In genomic region chr1:156368889-156369684, GRCh38 we compare ENCODE assay signal across 8 cellular contexts. TPM values are rescaled to one million over a fixed set of nuclear protein-coding genes. Genes with fewer than 3 reads are reported as not detected.
A peak's percentile ranks its signal among the peaks of the same experiment; 100 is the strongest.
DNase-seq lines count a peak whose midpoint lies in the region; ATAC-seq, FAIRE-seq and TF ChIP-seq lines count a peak whose summit lies in the region.

Gene RHBG (plus strand): TSS chr1:156369211. CDS start chr1:156369250, 39 bp downstream.

- no peak for TF ChIP-seq CTCF in body of pancreas (IDR thresholded peaks at IDR 0.05)
- no peak for TF ChIP-seq CTCF in kidney (IDR thresholded peaks at IDR 0.05; ENCODE audit: borderline replicate concordance, extremely low read depth, insufficient read depth)
- TF ChIP-seq CTCF in stomach (IDR thresholded peaks at IDR 0.05): no peak

- TF ChIP-seq EP300 in stomach (IDR thresholded peaks at IDR 0.05): no peak

- H3K36me3 ChIP-seq in body of pancreas (replicated peaks in 1 of 2; ENCODE audit: insufficient read depth in 1 of 2, low read depth in 2 of 2) (no peaks in the 10 kb centered on the region), kidney (ENCODE audit: control insufficient read depth in 1 of 2, insufficient read depth in 2 of 2, low read length in 2 of 2) (no peaks in the 10 kb centered on the region), stomach (no peaks in the 10 kb centered on the region)

- no peaks in the 10 kb centered on the region for H3K9me3 Mint-ChIP-seq in activated T-helper 1 cell treated with anti-CD3 and anti-CD28 coated beads, Interleukin-12 subunit alpha, Interleukin-12 subunit beta, Interleukin-2, Interleukin-4 antibody, amounts not matched to agents 30 ng/mL and 10 ng/mL and 1 ng/mL, durations not matched to agents 14 hours and 24 hours and 36 hours

- H3K27ac Mint-ChIP-seq in activated T-helper 1 cell treated with anti-CD3 and anti-CD28 coated beads, Interleukin-12 subunit alpha, Interleukin-12 subunit beta, Interleukin-2, Interleukin-4 antibody, amounts not matched to agents 30 ng/mL and 10 ng/mL and 1 ng/mL, durations not matched to agents 14 hours and 24 hours and 36 hours: no peak within 1 kb of the TSS

- H3K9ac ChIP-seq in kidney (ENCODE audit: low read length in 2 of 2): peak within 1 kb of the TSS; percentile 68 to 81

- H3K4me1 ChIP-seq in body of pancreas (peaks cover 38% of the 10 kb centered on the region), kidney (ENCODE audit: control insufficient read depth in 1 of 2, insufficient read depth in 1 of 2, low read depth in 1 of 2, low read length in 2 of 2) (peaks cover 13 to 15% of the 10 kb centered on the region in 2 donors), stomach (peaks cover 7 to 19% (median 14%) of the 10 kb centered on the region in 4 donors)

- 3 to 4% methylated on average over 23 to 43 of the region's 48 CpGs for WGBS in body of pancreas, 2 donors
- 5 to 10% (median 7%) methylated on average over 17 to 48 of the region's 48 CpGs for WGBS in stomach, 5 donors

- H3K27ac ChIP-seq in body of pancreas (peak within 1 kb of the TSS in 2 of 4 donors; percentile 1 to 32), kidney (ENCODE audit: low read depth in 2 of 2, low read length in 2 of 2) (peak within 1 kb of the TSS; percentile 74 to 88), stomach (peak within 1 kb of the TSS in 1 of 5 donors; percentile 45)

- no peak for FAIRE-seq in kidney (lab: Jason Lieb, UNC)

- no peaks in the 10 kb centered on the region for H3K27me3 ChIP-seq in body of pancreas
- H3K27me3 ChIP-seq in stomach: peaks cover 3 to 83% (median 15%) of the 10 kb centered on the region in 3 donors

- intact Hi-C loops in body of pancreas (cut with DNase I) (no loop called here), kidney (cut with DNase I) (no loop called here), stomach (cut with DNase I; ENCODE audit: low total_unique reads) (no loop called here)
- intact Hi-C loops in activated T-helper 1 cell treated with anti-CD3 and anti-CD28 coated beads, Interleukin-12 subunit alpha, Interleukin-12 subunit beta, Interleukin-2, Interleukin-4 antibody, amounts not matched to agents 30 ng/mL and 10 ng/mL and 1 ng/mL, durations not matched to agents 14 hours and 24 hours and 36 hours (cut with micrococcal nuclease): no loop called here

- no peaks in the 10 kb centered on the region for H3K9me3 ChIP-seq in body of pancreas
- H3K9me3 ChIP-seq in kidney (ENCODE audit: control insufficient read depth in 1 of 2, low read length in 2 of 2): no peaks in the 10 kb centered on the region
- H3K9me3 ChIP-seq in stomach: no peaks in the 10 kb centered on the region

- no peak within 1 kb of the TSS for H3K4me3 Mint-ChIP-seq in activated T-helper 1 cell treated with anti-CD3 and anti-CD28 coated beads, Interleukin-12 subunit alpha, Interleukin-12 subunit beta, Interleukin-2, Interleukin-4 antibody, amounts not matched to agents 30 ng/mL and 10 ng/mL and 1 ng/mL, durations not matched to agents 14 hours and 24 hours and 36 hours

- H3K4me3 ChIP-seq in body of pancreas (peak within 1 kb of the TSS; percentile 36 to 38), kidney (ENCODE audit: low read length in 2 of 2) (peak within 1 kb of the TSS; percentile 64 to 78), stomach (peak within 1 kb of the TSS; percentile 41 to 55 (median 45))

- H3K36me3 Mint-ChIP-seq in activated T-helper 1 cell treated with anti-CD3 and anti-CD28 coated beads, Interleukin-12 subunit alpha, Interleukin-12 subunit beta, Interleukin-2, Interleukin-4 antibody, amounts not matched to agents 30 ng/mL and 10 ng/mL and 1 ng/mL, durations not matched to agents 14 hours and 24 hours and 36 hours (ENCODE audit: low read depth): no peaks in the 10 kb centered on the region

- ATAC-seq in body of pancreas: peak; percentile 95

- H3K27me3 Mint-ChIP-seq in activated T-helper 1 cell treated with anti-CD3 and anti-CD28 coated beads, Interleukin-12 subunit alpha, Interleukin-12 subunit beta, Interleukin-2, Interleukin-4 antibody, amounts not matched to agents 30 ng/mL and 10 ng/mL and 1 ng/mL, durations not matched to agents 14 hours and 24 hours and 36 hours (ENCODE audit: insufficient read depth): peaks cover 56% of the 10 kb centered on the region

- no peaks in the 10 kb centered on the region for H3K4me1 Mint-ChIP-seq in activated T-helper 1 cell treated with anti-CD3 and anti-CD28 coated beads, Interleukin-12 subunit alpha, Interleukin-12 subunit beta, Interleukin-2, Interleukin-4 antibody, amounts not matched to agents 30 ng/mL and 10 ng/mL and 1 ng/mL, durations not matched to agents 14 hours and 24 hours and 36 hours (ENCODE audit: low read depth)

- TF ChIP-seq POLR2A in body of pancreas (IDR thresholded peaks at IDR 0.05): peak; percentile 26 to 56 (median 50)
- no peak for TF ChIP-seq POLR2A in stomach (IDR thresholded peaks at IDR 0.05)

- DNase-seq in Daoy (ENCODE audit: low read depth) (peak; percentile 33), NCI-H2107 treated with DMSO at 0.1 percent for 48 hours (lab: John Stamatoyannopoulos, UW; ENCODE audit: unreplicated experiment) (peak; percentile 28), body of pancreas (peak; percentile 85 to 92 (median 88)), kidney (peak; percentile 83), stomach (peak; percentile 84), OCI-M2 (lab: John Stamatoyannopoulos, UW; ENCODE audit: unreplicated experiment) (no peak), HuH-7 (ENCODE audit: low spot score) (no peak)
- DNase-seq in activated T-helper 1 cell treated with anti-CD3 and anti-CD28 coated beads, Interleukin-12 subunit alpha, Interleukin-12 subunit beta, Interleukin-2, Interleukin-4 antibody, amounts not matched to agents 30 ng/mL and 10 ng/mL and 1 ng/mL, durations not matched to agents 14 hours and 24 hours and 36 hours (ENCODE audit: low spot score): no peak

RNA-seq across cellular contexts. Expression of gene RHBG, which starts in this region (rescaled TPM):
- 0.06 TPM in 1 of 2 replicates, not detected in the other for total RNA-seq in Daoy (2014; rRNA removed; shearing (Covaris generic))
- total RNA-seq in body of pancreas (1 to 10 TPM in 1 of 2 donors, not detected in 1; 3.3 TPM), kidney (4.2 TPM), stomach (not detected)
- polyA plus RNA-seq in kidney (ENCODE audit: insufficient read depth, low read depth, low replicate concordance) (61.9 TPM), stomach (under 1 TPM in 1 of 3 donors, not detected in 2; 0.70 TPM)
- total RNA-seq in activated T-helper 1 cell treated with anti-CD3 and anti-CD28 coated beads, Interleukin-12 subunit alpha, Interleukin-12 subunit beta, Interleukin-2, Interleukin-4 antibody, amounts not matched to agents 30 ng/mL and 10 ng/mL and 1 ng/mL, durations not matched to agents 14 hours and 24 hours and 36 hours: not detected in 2 replicates

Comparison
In these comparisons a context has a peak if more than half of its experiments do, and no peak if none do; other contexts are left out.
1. RNA of gene RHBG (polyA plus RNA-seq): 61.9 TPM in kidney (single experiment); 0.70 TPM in stomach; every median in the first group is over 10 times any median in the second.
2. Peak in DNase-seq in Daoy; RNA of the gene not detected or under 1 TPM.
3. Peak in DNase-seq and H3K4me3 ChIP-seq in stomach; RNA of the gene not detected or under 1 TPM.
4. DNase-seq: peak in NCI-H2107 treated with DMSO at 0.1 percent for 48 hours (single experiment), body of pancreas (4 of 4) and kidney (single experiment); none in OCI-M2 (single experiment), activated T-helper 1 cell treated with anti-CD3 and anti-CD28 coated beads, Interleukin-12 subunit alpha, Interleukin-12 subunit beta, Interleukin-2, Interleukin-4 antibody, amounts not matched to agents 30 ng/mL and 10 ng/mL and 1 ng/mL, durations not matched to agents 14 hours and 24 hours and 36 hours (single experiment) and HuH-7 (single experiment).
5. POLR2A ChIP-seq: peak in body of pancreas (3 of 3); none in stomach (0 of 4).
6. Peak in every context shown above with its lines, with median percentiles within 50 percentile points of each other: H3K4me3 ChIP-seq.